9 cellular contexts compared by ENCODE assay signal in genomic region chr9:95876138-95876444, GRCh38. TPM values are rescaled to one million over a fixed set of nuclear protein-coding genes. Genes with fewer than 3 reads are reported as not detected.
DNase-seq lines count a peak whose midpoint lies in the region; ATAC-seq and TF ChIP-seq lines count a peak whose summit lies in the region.
"Had no signal": no experiment of that assay in that cellular context is flagged by ENCODE, and none has a peak within 500 bp of the region (broad histone marks: within the 10 kb centered on the region; RNA-seq: fewer than 3 reads in every experiment).

No MANE protein-coding gene starts in this region.

- no peak overlapping the region for H3K4me3 Mint-ChIP-seq in WTC11
- H3K4me3 Mint-ChIP-seq: activated naive CD8-positive, alpha-beta T cell treated with anti-CD3 and anti-CD28 coated beads, Interleukin-2, amount 50 U/mL, for 24 hours had no signal

- peaks cover 6% of the 10 kb centered on the region; the same call in 1 of the 2 replicates for H3K36me3 Mint-ChIP-seq in WTC11

- no peaks in the 10 kb centered on the region for H3K27me3 ChIP-seq in layer of hippocampus (ENCODE audit: control insufficient read depth, insufficient read depth, low read length)

- H3K9me3 Mint-ChIP-seq in WTC11 = peaks cover 6% of the 10 kb centered on the region; the same call in 1 of the 2 replicates

- POLR2A ChIA-PET in WTC11 (lab: Charles Lee) = interaction anchor here (1.2 to 2.2 kb wide), 2 partner anchors 104 to 365 kb away, joined by 3 to 7 read pairs; no protein-coding TSS in a partner anchor

- no peaks in the 10 kb centered on the region for H3K27me3 Mint-ChIP-seq in WTC11 (ENCODE audit: low read depth)
- H3K27me3 Mint-ChIP-seq: activated naive CD8-positive, alpha-beta T cell treated with anti-CD3 and anti-CD28 coated beads, Interleukin-2, amount 50 U/mL, for 24 hours had no signal

- DNase-seq in WTC11 (ENCODE audit: low spot score) (no peak), substantia nigra (lab: John Stamatoyannopoulos, UW) (no peak), NAMALWA (ENCODE audit: low spot score) (no peak)

- no peak overlapping the region for H3K27ac Mint-ChIP-seq in WTC11
- H3K27ac Mint-ChIP-seq: activated naive CD8-positive, alpha-beta T cell treated with anti-CD3 and anti-CD28 coated beads, Interleukin-2, amount 50 U/mL, for 24 hours had no signal

- TF ChIP-seq CTCF in WTC11 (IDR thresholded peaks at IDR 0.05) = no peak

- peaks cover 17% of the 10 kb centered on the region for H3K4me1 Mint-ChIP-seq in WTC11

- CTCF ChIA-PET in WTC11 (lab: Charles Lee) = interaction anchor here (1.5 to 2.1 kb wide), 2 partner anchors 140 to 342 kb away, joined by 6 to 7 read pairs; no protein-coding TSS in a partner anchor

- ATAC-seq in GM21786 (IDR thresholded peaks at IDR 0.05; ENCODE audit: unreplicated experiment) = peak; percentile 18
- peak; percentile 2; the same call in 1 of the 2 replicates for ATAC-seq in WTC11
- no peak for ATAC-seq in GM21576 (IDR thresholded peaks at IDR 0.05; ENCODE audit: unreplicated experiment)
- no peak for ATAC-seq in HG02870 (IDR thresholded peaks at IDR 0.05; ENCODE audit: unreplicated experiment)
- no peak for ATAC-seq in GM21447 (IDR thresholded peaks at IDR 0.05; ENCODE audit: unreplicated experiment)

- peak overlapping the region; percentile 98 for H3K27ac ChIP-seq in layer of hippocampus (ENCODE audit: low read depth, low read length)
- peak overlapping the region; percentile 97 for H3K27ac ChIP-seq in substantia nigra (ENCODE audit: low read depth, low read length, poor library complexity, severe bottlenecking)

TF ChIP-seq in WTC11, 78 proteins besides CTCF, POLR2A, EP300 and RAD21:
- no peak for TF ChIP-seq E2F1 (CRISPR knock-in tag; IDR thresholded peaks at IDR 0.05)
- TF ChIP-seq ATF1 (CRISPR knock-in tag; IDR thresholded peaks at IDR 0.05) = no peak
- TF ChIP-seq MYBL2 (CRISPR knock-in tag; IDR thresholded peaks at IDR 0.05) = 0 out of 2 replicates have a peak, but pooled peaks have one; percentile 5
- no peak for TF ChIP-seq ATF2 (CRISPR knock-in tag; IDR thresholded peaks at IDR 0.05; ENCODE audit: borderline replicate concordance, low read depth)
- TF ChIP-seq MAX (CRISPR knock-in tag; IDR thresholded peaks at IDR 0.05) = no peak
- TF ChIP-seq ZNF512 (CRISPR knock-in tag; IDR thresholded peaks at IDR 0.05; ENCODE audit: borderline replicate concordance) = no peak
- TF ChIP-seq MLX (CRISPR knock-in tag; IDR thresholded peaks at IDR 0.05) = no peak
- no peak for TF ChIP-seq PRRX2 (CRISPR knock-in tag; IDR thresholded peaks at IDR 0.05)
- 0 out of 2 replicates have a peak, but pooled peaks have one; percentile 14 for TF ChIP-seq SMAD3 (CRISPR knock-in tag; IDR thresholded peaks at IDR 0.05; ENCODE audit: borderline replicate concordance)
- TF ChIP-seq ZNF263 (CRISPR knock-in tag; IDR thresholded peaks at IDR 0.05; ENCODE audit: low read depth) = no peak
- no peak for TF ChIP-seq ZNF396 (CRISPR knock-in tag; IDR thresholded peaks at IDR 0.05; ENCODE audit: borderline replicate concordance)
- TF ChIP-seq FOXJ3 (CRISPR knock-in tag; IDR thresholded peaks at IDR 0.05; ENCODE audit: borderline replicate concordance) = no peak
- no peak for TF ChIP-seq TP53 (CRISPR knock-in tag; IDR thresholded peaks at IDR 0.05)

RNA-seq across cellular contexts. Expression of gene ERCC6L2, which starts 0.6 kb away (rescaled TPM):
- total RNA-seq in WTC11 (2021) = 41.8 to 43.0 TPM (median 42.9 TPM) in 3 replicates

Comparison
In these comparisons a context has a peak if more than half of its experiments do, and no peak if none do; other contexts are left out.
1. ATAC-seq: peak in GM21786 (single experiment) and WTC11 (single experiment); none in GM21576 (single experiment), HG02870 (single experiment) and GM21447 (single experiment).